8 cellular contexts compared by ENCODE assay signal in the genomic region with DNA sequence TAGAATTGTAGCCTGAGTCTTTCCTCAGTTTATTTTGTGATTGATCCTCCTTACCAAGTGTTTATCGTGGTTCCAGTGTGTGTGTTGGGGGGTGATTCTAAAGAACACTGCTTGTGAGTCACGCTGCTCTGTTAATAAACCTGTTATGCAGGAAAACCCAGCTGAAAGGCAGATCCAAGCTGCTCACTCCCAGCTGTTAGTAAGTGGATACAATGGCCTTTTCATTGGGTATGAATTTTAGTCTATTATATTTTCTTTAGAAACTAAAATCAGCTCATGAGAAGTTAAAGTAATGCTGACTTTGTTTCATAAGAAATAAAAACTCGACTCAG. TPM values are rescaled to one million over a fixed set of nuclear protein-coding genes. Genes with fewer than 3 reads are reported as not detected.
DNase-seq lines count a peak whose midpoint lies in the region; ATAC-seq, FAIRE-seq and TF ChIP-seq lines count a peak whose summit lies in the region.

No MANE protein-coding gene starts in this region.

- H3K27me3 Mint-ChIP-seq in GM23338 (ENCODE audit: insufficient read depth, low read depth, poor library complexity) (peaks cover 3% of the 10 kb centered on the region), nephron progenitor cell (ENCODE audit: low read depth, poor library complexity) (no peaks in the 10 kb centered on the region)

- H3K27me3 ChIP-seq in GM23338 (ENCODE audit: insufficient read depth) (no peaks in the 10 kb centered on the region), skeletal muscle tissue (ENCODE audit: control insufficient read depth in 3 of 3, insufficient read depth in 3 of 3, low read length in 3 of 3) (no peaks in the 10 kb centered on the region)

- peaks cover 26% of the 10 kb centered on the region for H3K4me1 ChIP-seq in GM23338 (ENCODE audit: insufficient read depth)
- peaks cover 7 to 26% (median 8%) of the 10 kb centered on the region in 3 donors for H3K4me1 ChIP-seq in skeletal muscle tissue (ENCODE audit: control insufficient read depth in 3 of 3, insufficient read depth in 3 of 3, low read length in 3 of 3)

- peak; percentile 45 for ATAC-seq in GM23338

- H3K9me2 ChIP-seq in GM23338 (ENCODE audit: insufficient read depth), result peaks cover 11% of the 10 kb centered on the region; the same call in 1 of the 2 replicates

- H2AFZ ChIP-seq in GM23338, result peak overlapping the region; percentile 96

- H3K9me3 ChIP-seq in skeletal muscle tissue (ENCODE audit: control insufficient read depth in 3 of 3, low read length in 3 of 3), result no peaks in the 10 kb centered on the region

- CTCF ChIA-PET in RWPE1 (lab: Yijun Ruan, JAX), result interaction anchor here (1.0 kb wide), 1 partner anchor 53 kb away, joined by 3 read pairs; no protein-coding TSS in a partner anchor

- peak overlapping the region; percentile 63 for H3K4me2 ChIP-seq in GM23338

- no peaks in the 10 kb centered on the region; the same call in 2 of the 3 replicates for H3K9me3 Mint-ChIP-seq in GM23338
- no peaks in the 10 kb centered on the region for H3K9me3 Mint-ChIP-seq in nephron progenitor cell

- no peaks in the 10 kb centered on the region for H3K79me2 ChIP-seq in GM23338 (replicated peaks; ENCODE audit: insufficient read depth)

- no peaks in the 10 kb centered on the region for H3K36me3 Mint-ChIP-seq in GM23338 (ENCODE audit: low read depth)
- H3K36me3 Mint-ChIP-seq in nephron progenitor cell (ENCODE audit: low read depth), result no peaks in the 10 kb centered on the region

- DNase-seq in GM23338 (ENCODE audit: low spot score) (no peak), RWPE1 (ENCODE audit: low spot score) (peak; percentile 92), fibroblast of pulmonary artery (ENCODE audit: low read depth) (peak; percentile 76), T-helper 9 cell (no peak), nephron progenitor cell (no peak), cortex of kidney (lab: John Stamatoyannopoulos, UW) (no peak), GM12892 (ENCODE audit: insufficient read length) (no peak)

- TF ChIP-seq POLR2A in GM12892 (IDR thresholded peaks at IDR 0.05; ENCODE audit: low read depth, low read length), result no peak

- H3K4me3 ChIP-seq in GM23338 (no peak overlapping the region), fibroblast of pulmonary artery (replicated peaks; ENCODE audit: low read depth, low read length) (peak overlapping the region; percentile 48), skeletal muscle tissue (ENCODE audit: low read length in 3 of 3) (no peak overlapping the region)

- H3K27ac ChIP-seq in GM23338 (ENCODE audit: low read depth) (peak overlapping the region; percentile 84), RWPE1 (peak overlapping the region; percentile 96), skeletal muscle tissue (ENCODE audit: low read depth, low read length) (peak overlapping the region; percentile 79)

- H3K4me1 Mint-ChIP-seq in GM23338 (peaks cover 24% of the 10 kb centered on the region), nephron progenitor cell (peaks cover 21% of the 10 kb centered on the region)

- H3K36me3 ChIP-seq in GM23338 (ENCODE audit: insufficient read depth) (no peaks in the 10 kb centered on the region), skeletal muscle tissue (ENCODE audit: control insufficient read depth in 3 of 3, insufficient read depth in 3 of 3, low read length in 3 of 3) (no peaks in the 10 kb centered on the region)

- H3K4me3 Mint-ChIP-seq in GM23338 (no peak overlapping the region), nephron progenitor cell (no peak overlapping the region)

- POLR2A ChIA-PET in RWPE1 (lab: Yijun Ruan, JAX; ENCODE audit: low non-redundant PET), result interaction anchor here (0.7 kb wide), 1 partner anchor 16 kb away, joined by 4 read pairs; no protein-coding TSS in a partner anchor

- H4K20me1 ChIP-seq in GM23338 (replicated peaks; ENCODE audit: insufficient read depth), result no peaks in the 10 kb centered on the region

- peak overlapping the region; percentile 80 for H3K27ac Mint-ChIP-seq in GM23338
- H3K27ac Mint-ChIP-seq in nephron progenitor cell, result no peak overlapping the region

- no peak for TF ChIP-seq CTCF in GM23338 (conservative IDR thresholded peaks at IDR 0.05; ENCODE audit: low read depth in 2 of 2)
- TF ChIP-seq CTCF in RWPE1 (conservative IDR thresholded peaks at IDR 0.05; ENCODE audit: low read depth), result no peak
- TF ChIP-seq CTCF in fibroblast of pulmonary artery (IDR thresholded peaks at IDR 0.05; ENCODE audit: low read length, missing control alignments), result no peak
- no peak for TF ChIP-seq CTCF in nephron progenitor cell (IDR thresholded peaks at IDR 0.05)

- H3K9ac ChIP-seq in skeletal muscle tissue (ENCODE audit: low read depth in 1 of 3, low read length in 3 of 3), result no peak overlapping the region

- H3F3A ChIP-seq in GM23338 (replicated peaks; ENCODE audit: low read depth), result no peaks in the 10 kb centered on the region

- no peak for FAIRE-seq in GM12892 (lab: Jason Lieb, UNC)

TF ChIP-seq in GM23338, 12 proteins besides CTCF, POLR2A, EP300 and RAD21 (continues in another document):
- TF ChIP-seq POLR2AphosphoS5 (IDR thresholded peaks at IDR 0.05; ENCODE audit: low read depth) (no peak), STAT1 (IDR thresholded peaks at IDR 0.05; ENCODE audit: unreplicated experiment) (no peak), CREB1 (CRISPR knock-in tag; IDR thresholded peaks at IDR 0.05; ENCODE audit: low read depth) (no peak), ZNF331 (CRISPR knock-in tag; IDR thresholded peaks at IDR 0.05; ENCODE audit: low read depth) (no peak), JUNB (IDR thresholded peaks at IDR 0.05; ENCODE audit: unreplicated experiment) (no peak)
- TF ChIP-seq, protein P1, sequence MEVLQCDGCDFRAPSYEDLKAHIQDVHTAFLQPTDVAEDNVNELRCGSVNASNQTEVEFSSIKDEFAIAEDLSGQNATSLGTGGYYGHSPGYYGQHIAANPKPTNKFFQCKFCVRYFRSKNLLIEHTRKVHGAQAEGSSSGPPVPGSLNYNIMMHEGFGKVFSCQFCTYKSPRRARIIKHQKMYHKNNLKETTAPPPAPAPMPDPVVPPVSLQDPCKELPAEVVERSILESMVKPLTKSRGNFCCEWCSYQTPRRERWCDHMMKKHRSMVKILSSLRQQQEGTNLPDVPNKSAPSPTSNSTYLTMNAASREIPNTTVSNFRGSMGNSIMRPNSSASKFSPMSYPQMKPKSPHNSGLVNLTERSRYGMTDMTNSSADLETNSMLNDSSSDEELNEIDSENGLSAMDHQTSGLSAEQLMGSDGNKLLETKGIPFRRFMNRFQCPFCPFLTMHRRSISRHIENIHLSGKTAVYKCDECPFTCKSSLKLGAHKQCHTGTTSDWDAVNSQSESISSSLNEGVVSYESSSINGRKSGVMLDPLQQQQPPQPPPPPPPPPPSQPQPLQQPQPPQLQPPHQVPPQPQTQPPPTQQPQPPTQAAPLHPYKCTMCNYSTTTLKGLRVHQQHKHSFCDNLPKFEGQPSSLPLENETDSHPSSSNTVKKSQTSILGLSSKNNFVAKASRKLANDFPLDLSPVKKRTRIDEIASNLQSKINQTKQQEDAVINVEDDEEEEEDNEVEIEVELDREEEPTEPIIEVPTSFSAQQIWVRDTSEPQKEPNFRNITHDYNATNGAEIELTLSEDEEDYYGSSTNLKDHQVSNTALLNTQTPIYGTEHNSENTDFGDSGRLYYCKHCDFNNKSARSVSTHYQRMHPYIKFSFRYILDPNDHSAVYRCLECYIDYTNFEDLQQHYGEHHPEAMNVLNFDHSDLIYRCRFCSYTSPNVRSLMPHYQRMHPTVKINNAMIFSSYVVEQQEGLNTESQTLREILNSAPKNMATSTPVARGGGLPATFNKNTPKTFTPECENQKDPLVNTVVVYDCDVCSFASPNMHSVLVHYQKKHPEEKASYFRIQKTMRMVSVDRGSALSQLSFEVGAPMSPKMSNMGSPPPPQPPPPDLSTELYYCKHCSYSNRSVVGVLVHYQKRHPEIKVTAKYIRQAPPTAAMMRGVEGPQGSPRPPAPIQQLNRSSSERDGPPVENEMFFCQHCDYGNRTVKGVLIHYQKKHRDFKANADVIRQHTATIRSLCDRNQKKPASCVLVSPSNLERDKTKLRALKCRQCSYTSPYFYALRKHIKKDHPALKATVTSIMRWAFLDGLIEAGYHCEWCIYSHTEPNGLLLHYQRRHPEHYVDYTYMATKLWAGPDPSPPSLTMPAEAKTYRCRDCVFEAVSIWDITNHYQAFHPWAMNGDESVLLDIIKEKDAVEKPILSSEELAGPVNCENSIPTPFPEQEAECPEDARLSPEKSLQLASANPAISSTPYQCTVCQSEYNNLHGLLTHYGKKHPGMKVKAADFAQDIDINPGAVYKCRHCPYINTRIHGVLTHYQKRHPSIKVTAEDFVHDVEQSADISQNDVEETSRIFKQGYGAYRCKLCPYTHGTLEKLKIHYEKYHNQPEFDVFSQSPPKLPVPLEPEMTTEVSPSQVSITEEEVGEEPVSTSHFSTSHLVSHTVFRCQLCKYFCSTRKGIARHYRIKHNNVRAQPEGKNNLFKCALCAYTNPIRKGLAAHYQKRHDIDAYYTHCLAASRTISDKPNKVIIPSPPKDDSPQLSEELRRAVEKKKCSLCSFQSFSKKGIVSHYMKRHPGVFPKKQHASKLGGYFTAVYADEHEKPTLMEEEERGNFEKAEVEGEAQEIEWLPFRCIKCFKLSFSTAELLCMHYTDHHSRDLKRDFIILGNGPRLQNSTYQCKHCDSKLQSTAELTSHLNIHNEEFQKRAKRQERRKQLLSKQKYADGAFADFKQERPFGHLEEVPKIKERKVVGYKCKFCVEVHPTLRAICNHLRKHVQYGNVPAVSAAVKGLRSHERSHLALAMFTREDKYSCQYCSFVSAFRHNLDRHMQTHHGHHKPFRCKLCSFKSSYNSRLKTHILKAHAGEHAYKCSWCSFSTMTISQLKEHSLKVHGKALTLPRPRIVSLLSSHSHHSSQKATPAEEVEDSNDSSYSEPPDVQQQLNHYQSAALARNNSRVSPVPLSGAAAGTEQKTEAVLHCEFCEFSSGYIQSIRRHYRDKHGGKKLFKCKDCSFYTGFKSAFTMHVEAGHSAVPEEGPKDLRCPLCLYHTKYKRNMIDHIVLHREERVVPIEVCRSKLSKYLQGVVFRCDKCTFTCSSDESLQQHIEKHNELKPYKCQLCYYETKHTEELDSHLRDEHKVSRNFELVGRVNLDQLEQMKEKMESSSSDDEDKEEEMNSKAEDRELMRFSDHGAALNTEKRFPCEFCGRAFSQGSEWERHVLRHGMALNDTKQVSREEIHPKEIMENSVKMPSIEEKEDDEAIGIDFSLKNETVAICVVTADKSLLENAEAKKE (CRISPR knock-in tag; IDR thresholded peaks at IDR 0.05), result no peak

RNA-seq across cellular contexts. Expression of a gene that starts 12.2 kb away (rescaled TPM):
- 145 and 162 TPM in 2 replicates for total RNA-seq in GM23338 (2014; rRNA removed; shearing (Covaris generic))
- 456 and 459 TPM in 2 replicates for polyA plus RNA-seq in GM23338 (2016; fragmentation: Nextera tagmentation; extraction: Ambion mirVana)
- total RNA-seq in skeletal muscle tissue, result 104 TPM
- polyA plus RNA-seq in GM12892 (2012; ENCODE audit: missing spikeins), result 46.9 TPM

RNA-seq across cellular contexts. Expression of a gene that starts 26.5 kb away (rescaled TPM):
- 4.9 and 5.0 TPM in 2 replicates for total RNA-seq in GM23338 (2014; rRNA removed; shearing (Covaris generic))
- polyA plus RNA-seq in GM23338 (2016; fragmentation: Nextera tagmentation; extraction: Ambion mirVana), result 2.7 and 3.1 TPM in 2 replicates
- 1.0 TPM for total RNA-seq in skeletal muscle tissue
- polyA plus RNA-seq in GM12892 (2012; ENCODE audit: missing spikeins), result not detected

Comparison
In these comparisons a context has a peak if more than half of its experiments do, and no peak if none do; other contexts are left out.
1. DNase-seq: peak in RWPE1 (single experiment) and fibroblast of pulmonary artery (single experiment); none in GM23338 (single experiment), T-helper 9 cell (single experiment), nephron progenitor cell (single experiment), cortex of kidney (single experiment) and GM12892 (single experiment).
2. Peak in every context shown above with its lines, with median percentiles within 50 percentile points of each other: H3K27ac ChIP-seq.